ENCODE assay signal across 15 cellular contexts in genomic region chr9:35348109-35348508, GRCh38.
A peak's percentile ranks its signal among the peaks of the same experiment; 100 is the strongest.
DNase-seq lines count a peak whose midpoint lies in the region; ATAC-seq and TF ChIP-seq lines count a peak whose summit lies in the region.
"Had no signal": no experiment of that assay in that cellular context is flagged by ENCODE, and none has a peak within 500 bp of the region (broad histone marks: within the 10 kb centered on the region; RNA-seq: fewer than 3 reads in every experiment).

No MANE protein-coding gene starts in this region.

- no peak for TF ChIP-seq POLR2A in IMR-90 (IDR thresholded peaks at IDR 0.05; ENCODE audit: low read depth, low read length)

- no peak overlapping the region for H2AK9ac ChIP-seq in IMR-90 (replicated peaks; ENCODE audit: low read depth, low read length, poor library complexity)

- H4K8ac ChIP-seq in IMR-90 (ENCODE audit: low read depth in 2 of 2, low read length in 2 of 2): no peak overlapping the region

- no peak overlapping the region for H3K9ac ChIP-seq in IMR-90 (ENCODE audit: low read depth, low read length)

- no peaks in the 10 kb centered on the region for H3K4me1 Mint-ChIP-seq in immature natural killer cell
- H3K4me1 Mint-ChIP-seq: CD4-positive, CD25-positive, alpha-beta regulatory T cell had no signal

- no peak overlapping the region for H3K4me3 ChIP-seq in IMR-90 (ENCODE audit: insufficient read depth, low read depth, low read length)
- H3K4me3 ChIP-seq: HAP-1 had no signal

- H3K4ac ChIP-seq in IMR-90 (ENCODE audit: low read depth, low read length): no peak overlapping the region; the same call in 1 of the 2 replicates

- H3K36me3 ChIP-seq in IMR-90 (ENCODE audit: control insufficient read depth, insufficient read depth, low read length): no peaks in the 10 kb centered on the region
- H3K36me3 ChIP-seq: HAP-1 had no signal

- no peak overlapping the region for H3K27ac ChIP-seq in IMR-90 (ENCODE audit: insufficient read depth, low read length)

- TF ChIP-seq RAD21 in IMR-90 (IDR thresholded peaks at IDR 0.05; ENCODE audit: low read length): no peak

- H4K5ac ChIP-seq in IMR-90 (ENCODE audit: low read depth, low read length): no peak overlapping the region

- H2BK20ac ChIP-seq in IMR-90 (ENCODE audit: low read depth, low read length): no peak overlapping the region

- no peak overlapping the region for H3K14ac ChIP-seq in IMR-90 (replicated peaks; ENCODE audit: low read depth, low read length)

- H3K9me3 Mint-ChIP-seq in immature natural killer cell: no peaks in the 10 kb centered on the region
- H3K9me3 Mint-ChIP-seq: CD4-positive, CD25-positive, alpha-beta regulatory T cell; CD8-positive, alpha-beta T cell; HFFc6 had no signal

- no TSS peak for BruUV-seq in IMR-90 (replicated peaks; lab: Mats Ljungman, UMichigan)

- H3K36me3 Mint-ChIP-seq in immature natural killer cell: no peaks in the 10 kb centered on the region
- H3K36me3 Mint-ChIP-seq: CD4-positive, CD25-positive, alpha-beta regulatory T cell; CD8-positive, alpha-beta T cell had no signal

- no peak overlapping the region for H3K23ac ChIP-seq in IMR-90 (ENCODE audit: low read depth, low read length)

- peaks cover 0 to 12% of the 10 kb centered on the region in 2 experiments; a peak in 2 of 4 replicates for H3K79me1 ChIP-seq in IMR-90 (ENCODE audit: low read depth in 1 of 2, low read length in 2 of 2)

- CTCF ChIA-PET in IMR-90 (lab: Yijun Ruan, JAX): no interaction called here

- no peaks in the 10 kb centered on the region for H3K27me3 ChIP-seq in IMR-90 (ENCODE audit: control insufficient read depth, insufficient read depth, low read length)

- no peak overlapping the region for H2BK15ac ChIP-seq in IMR-90 (ENCODE audit: low read depth, low read length)

- H3K9me3 ChIP-seq in IMR-90 (ENCODE audit: control insufficient read depth, insufficient read depth, low read length): no peaks in the 10 kb centered on the region
- H3K9me3 ChIP-seq: HAP-1 had no signal

- intact Hi-C loops in IMR-90 (cut with micrococcal nuclease) (no loop called here), Right ventricle myocardium superior (cut with DNase I) (no loop called here), left ventricle myocardium superior (cut with micrococcal nuclease) (no loop called here)

- in situ Hi-C loops in IMR-90 (cut with MboI; ENCODE audit: low sequenced_read_pairs): no loop called here

- no peak overlapping the region for H2AFZ ChIP-seq in IMR-90 (replicated peaks; ENCODE audit: low read length, poor library complexity)

- H3K56ac ChIP-seq in IMR-90 (ENCODE audit: extremely low read depth, insufficient read depth, low read length): no peak overlapping the region

- no peak for DNase-seq in IMR-90
- DNase-seq in Right ventricle myocardium superior: no peak
- no peak for DNase-seq in left ventricle myocardium superior
- no peak for DNase-seq in NCI-H1694 (lab: John Stamatoyannopoulos, UW)
- DNase-seq in immature natural killer cell: no peak
- DNase-seq: C1 segment of cervical spinal cord; CD4-positive, CD25-positive, alpha-beta regulatory T cell; CD8-positive, alpha-beta T cell; DMS53; DMS79 treated with DMSO at 0.1 percent for 48 hours; GF-D8; GOT3; HFFc6 had no signal

- POLR2A ChIA-PET in IMR-90 (lab: Charles Lee; ENCODE audit: unreplicated experiment): no interaction called here

- no peak overlapping the region for H3K18ac ChIP-seq in IMR-90 (ENCODE audit: low read depth, low read length)

- no peak overlapping the region for H3K4me2 ChIP-seq in IMR-90 (ENCODE audit: low read depth, low read length)

- H4K20me1 ChIP-seq in IMR-90 (ENCODE audit: insufficient read depth, low read length): peaks cover 4% of the 10 kb centered on the region; the same call in 1 of the 2 replicates

- H3K4me1 ChIP-seq in IMR-90 (ENCODE audit: control insufficient read depth, insufficient read depth, low read length): peaks cover 23% of the 10 kb centered on the region
- H3K4me1 ChIP-seq: HAP-1 had no signal

- no peak for TF ChIP-seq CTCF in IMR-90 (conservative IDR thresholded peaks at IDR 0.05; ENCODE audit: low read depth, low read length)

- no peak overlapping the region for H3K4me3 Mint-ChIP-seq in immature natural killer cell
- H3K4me3 Mint-ChIP-seq: CD4-positive, CD25-positive, alpha-beta regulatory T cell; CD8-positive, alpha-beta T cell; HFFc6 had no signal

- H4K91ac ChIP-seq in IMR-90 (ENCODE audit: insufficient read depth, low read depth, low read length): 0 out of 2 replicates have a peak overlapping the region, but pooled peaks have one; percentile 4

- H3K9me1 ChIP-seq in IMR-90 (ENCODE audit: insufficient read depth, low read length): peaks cover 24% of the 10 kb centered on the region

- no peak overlapping the region for H2BK5ac ChIP-seq in IMR-90 (ENCODE audit: low read depth, low read length, poor library complexity, severe bottlenecking)

- H2BK120ac ChIP-seq in IMR-90 (ENCODE audit: low read depth, low read length): no peak overlapping the region

- no peak overlapping the region for H3K27ac Mint-ChIP-seq in immature natural killer cell
- H3K27ac Mint-ChIP-seq: CD4-positive, CD25-positive, alpha-beta regulatory T cell; CD8-positive, alpha-beta T cell; HFFc6 had no signal

- dilution Hi-C loops in IMR-90 (cut with HindIII; ENCODE audit: low sequenced_read_pairs, unreplicated experiment): no loop called here

- H3K27me3 Mint-ChIP-seq in immature natural killer cell (ENCODE audit: low read depth in 3 of 3): peaks cover 0 to 4% (median 0%) of the 10 kb centered on the region in 3 donors
- H3K27me3 Mint-ChIP-seq: CD4-positive, CD25-positive, alpha-beta regulatory T cell had no signal

- WGBS in IMR-90 (ENCODE audit: extremely low coverage in 2 of 2, insufficient read length in 1 of 2), 2 experiments: no CpG with 5 or more reads among the region's 5 CpGs

- no peak overlapping the region for H2AK5ac ChIP-seq in IMR-90 (ENCODE audit: low read depth, low read length)

- ATAC-seq in IMR-90 (ENCODE audit: low read depth) (no peak), Right ventricle myocardium superior (ENCODE audit: poor library complexity) (peak; percentile 30), left ventricle myocardium superior (peak; percentile 56)
- ATAC-seq in activated CD4-positive, CD25-positive, alpha-beta regulatory T cell treated with anti-CD3 and anti-CD28 coated beads, Interleukin-2, amount 50 U/mL, for 24 hours: no peak
- ATAC-seq: CD8-positive, alpha-beta T cell had no signal

TF ChIP-seq in IMR-90, 13 proteins besides CTCF, POLR2A, EP300 and RAD21:
- no peak for TF ChIP-seq MAZ (IDR thresholded peaks at IDR 0.05; ENCODE audit: borderline replicate concordance, low read depth, low read length)
- no peak for TF ChIP-seq CHD1 (IDR thresholded peaks at IDR 0.05; ENCODE audit: low read depth, low read length)
- TF ChIP-seq ELK1 (IDR thresholded peaks at IDR 0.05; ENCODE audit: borderline replicate concordance, low read depth, low read length): no peak
- no peak for TF ChIP-seq RFX5 (IDR thresholded peaks at IDR 0.05; ENCODE audit: low read depth, low read length)

Comparison
In these comparisons a context has a peak if more than half of its experiments do, and no peak if none do; other contexts are left out.
1. ATAC-seq: peak in Right ventricle myocardium superior (single experiment) and left ventricle myocardium superior (single experiment); none in IMR-90 (single experiment) and activated CD4-positive, CD25-positive, alpha-beta regulatory T cell treated with anti-CD3 and anti-CD28 coated beads, Interleukin-2, amount 50 U/mL, for 24 hours (0 of 2).